ENCODE assay signal across 27 cellular contexts in genomic region chr7:123755345-123755744, GRCh38. TPM values are rescaled to one million over a fixed set of nuclear protein-coding genes. Genes with fewer than 3 reads are reported as not detected.
DNase-seq lines count a peak whose midpoint lies in the region; ATAC-seq, FAIRE-seq and TF ChIP-seq lines count a peak whose summit lies in the region.
"Had no signal": no experiment of that assay in that cellular context is flagged by ENCODE, and none has a peak within 500 bp of the region (broad histone marks: within the 10 kb centered on the region; RNA-seq: fewer than 3 reads in every experiment).

No MANE protein-coding gene starts in this region.

- in situ Hi-C loops in mammary epithelial cell (cut with MboI; ENCODE audit: low sequenced_read_pairs in 2 of 2) = no loop called here

- H3K4me3 ChIP-seq in mammary epithelial cell (replicated peaks in 1 of 3; ENCODE audit: insufficient read depth in 1 of 3, low read depth in 2 of 3, low read length in 3 of 3) (no peak overlapping the region), thyroid gland (replicated peaks in 1 of 3) (no peak overlapping the region)
- H3K4me3 ChIP-seq in Jurkat, Clone E6-1 (ENCODE audit: low read length) = no peak overlapping the region
- H3K4me3 ChIP-seq: SK-N-MC had no signal

- peak overlapping the region; percentile 1 for H3K27ac ChIP-seq in mammary epithelial cell (ENCODE audit: insufficient read depth, low read depth, low read length)
- H3K27ac ChIP-seq in thyroid gland = peak overlapping the region in 2 of 3 donors; percentile 25 to 46
- H3K27ac ChIP-seq: C4-2B, SK-N-MC had no signal

- no peak overlapping the region for H3K4me3 Mint-ChIP-seq in MCF 10A (ENCODE audit: unreplicated experiment)
- no peak overlapping the region for H3K4me3 Mint-ChIP-seq in activated T-helper 17 cell treated with anti-CD3 and anti-CD28 coated beads, Interleukin-2, amount 50 U/mL, for 72 hours
- H3K4me3 Mint-ChIP-seq: B cell; CD8-positive, alpha-beta T cell; T-helper 1 cell treated with Interleukin-12 subunit alpha and Interleukin-12 subunit beta and Interleukin-4 antibody, amounts not matched to agents 30 μg/mL and 1 μg/mL, for 36 hours had no signal

- H2AFZ ChIP-seq in mammary epithelial cell (ENCODE audit: low read depth, low read length) = no peak overlapping the region

- no peaks in the 10 kb centered on the region for H3K36me3 Mint-ChIP-seq in MCF 10A (ENCODE audit: insufficient read depth, unreplicated experiment)
- no peaks in the 10 kb centered on the region for H3K36me3 Mint-ChIP-seq in activated T-helper 17 cell treated with anti-CD3 and anti-CD28 coated beads, Interleukin-2, amount 50 U/mL, for 72 hours (ENCODE audit: low read depth)
- H3K36me3 Mint-ChIP-seq: CD8-positive, alpha-beta T cell had no signal

- CTCF ChIA-PET in mammary epithelial cell (lab: Charles Lee; ENCODE audit: low non-redundant PET) = no interaction called here
- CTCF ChIA-PET in MCF 10A (lab: Yijun Ruan, JAX) = interaction anchor here (0.6 to 2.0 kb wide), 5 partner anchors 15 to 110 kb away, joined by 3 to 7 read pairs (median 3); no protein-coding TSS in a partner anchor

- H3K9me3 ChIP-seq in mammary epithelial cell (replicated peaks; ENCODE audit: insufficient read depth, low read length) (no peaks in the 10 kb centered on the region), thyroid gland (no peaks in the 10 kb centered on the region)
- H3K9me3 ChIP-seq: Caco-2 had no signal

- no peak for ATAC-seq in activated T-helper 17 cell treated with anti-CD3 and anti-CD28 coated beads, Interleukin-2, amount 50 U/mL, for 72 hours (replicated peaks)
- no peak for ATAC-seq in HG03378 (IDR thresholded peaks at IDR 0.05; ENCODE audit: unreplicated experiment)
- ATAC-seq: CD8-positive, alpha-beta T cell had no signal

- POLR2A ChIA-PET in MCF 10A (lab: Yijun Ruan, JAX) = interaction anchor here (4.4 kb wide), 1 partner anchor 15 kb away, joined by 24 read pairs; no protein-coding TSS in a partner anchor

- H3K79me2 ChIP-seq in mammary epithelial cell (ENCODE audit: insufficient read depth, low read length) = peaks cover 15% of the 10 kb centered on the region

- TF ChIP-seq POLR2A in thyroid gland (IDR thresholded peaks at IDR 0.05) (peak in 1 of 2 donors; percentile 9), H54 (IDR thresholded peaks at IDR 0.05; ENCODE audit: low read depth, low read length) (no peak)

- TF ChIP-seq CTCF in mammary epithelial cell (conservative IDR thresholded peaks at IDR 0.05 in 1 of 2, IDR thresholded peaks at IDR 0.05 in 1 of 2; ENCODE audit: extremely low read depth in 1 of 2, insufficient read depth in 1 of 2, low read depth in 1 of 2, low read length in 2 of 2) = no peak
- TF ChIP-seq CTCF in MCF 10A (IDR thresholded peaks at IDR 0.05; ENCODE audit: unreplicated experiment) = no peak
- TF ChIP-seq CTCF in thyroid gland (IDR thresholded peaks at IDR 0.05) = no peak

- dilution Hi-C loops in mammary epithelial cell (cut with HindIII; ENCODE audit: low sequenced_read_pairs) = no loop called here

- no peaks in the 10 kb centered on the region for H3K9me3 Mint-ChIP-seq in MCF 10A (ENCODE audit: unreplicated experiment)
- no peaks in the 10 kb centered on the region for H3K9me3 Mint-ChIP-seq in activated T-helper 17 cell treated with anti-CD3 and anti-CD28 coated beads, Interleukin-2, amount 50 U/mL, for 72 hours
- H3K9me3 Mint-ChIP-seq: CD8-positive, alpha-beta T cell; T-helper 1 cell treated with Interleukin-12 subunit alpha and Interleukin-12 subunit beta and Interleukin-4 antibody, amounts not matched to agents 30 μg/mL and 1 μg/mL, for 36 hours had no signal

- H3K4me2 ChIP-seq in mammary epithelial cell (ENCODE audit: insufficient read depth, low read depth, low read length) = no peak overlapping the region

- no peaks in the 10 kb centered on the region for H4K20me1 ChIP-seq in mammary epithelial cell (ENCODE audit: insufficient read depth, low read length)

- no peak for DNase-seq in mammary epithelial cell
- DNase-seq in MCF 10A (ENCODE audit: unreplicated experiment) = no peak
- peak; percentile 68 for DNase-seq in Jurkat, Clone E6-1 (ENCODE audit: low read depth, low spot score)
- peak in 1 of 2 donors; percentile 5 for DNase-seq in thyroid gland
- no peak for DNase-seq in H54 (ENCODE audit: insufficient read length, low spot score)
- no peak for DNase-seq in NCI-H2171 (lab: John Stamatoyannopoulos, UW)
- DNase-seq: Caco-2; CD8-positive, alpha-beta T cell; DMS 273 treated with DMSO at 0.1 percent for 48 hours; DMS79; GF-D8; GOT3; HCEC 1CT; Kasumi-1; NCI-H2029 treated with DMSO at 0.1 percent for 48 hours; NCI-H2171 treated with DMSO at 0.1 percent for 48 hours; NCI-H345; NCI-H510A treated with DMSO at 0.1 percent for 48 hours; NCI-H748 treated with DMSO at 0.1 percent for 48 hours; SIG-M5 had no signal

- WGBS in mammary epithelial cell (ENCODE audit: low coverage, missing lambda C conversion rate) = 94% methylated on average over 1 of the region's 1 CpG
- WGBS in thyroid gland, 2 donors = 81% methylated on average over 1 of the region's 1 CpG

- H3K4me1 ChIP-seq in mammary epithelial cell (ENCODE audit: insufficient read depth, low read length) (peaks cover 39% of the 10 kb centered on the region), thyroid gland (peaks cover 16 to 21% of the 10 kb centered on the region in 2 donors)

- H3K27ac Mint-ChIP-seq in MCF 10A (ENCODE audit: low read depth, unreplicated experiment) = no peak overlapping the region
- peak overlapping the region; percentile 13 for H3K27ac Mint-ChIP-seq in activated T-helper 17 cell treated with anti-CD3 and anti-CD28 coated beads, Interleukin-2, amount 50 U/mL, for 72 hours
- H3K27ac Mint-ChIP-seq: B cell; CD8-positive, alpha-beta T cell; T-helper 1 cell treated with Interleukin-12 subunit alpha and Interleukin-12 subunit beta and Interleukin-4 antibody, amounts not matched to agents 30 μg/mL and 1 μg/mL, for 36 hours had no signal

- intact Hi-C loops in mammary epithelial cell (cut with micrococcal nuclease) = no loop called here
- intact Hi-C loops in MCF 10A (cut with micrococcal nuclease) = no loop called here
- intact Hi-C loops in thyroid gland (cut with DNase I) = no loop called here

- H3K27me3 ChIP-seq in mammary epithelial cell (ENCODE audit: insufficient read depth, low read length) (no peaks in the 10 kb centered on the region), thyroid gland (no peaks in the 10 kb centered on the region)

- H3K36me3 ChIP-seq in mammary epithelial cell (ENCODE audit: insufficient read depth, low read length) (no peaks in the 10 kb centered on the region), thyroid gland (no peaks in the 10 kb centered on the region)

- H3K27me3 Mint-ChIP-seq in MCF 10A (ENCODE audit: insufficient read depth, unreplicated experiment) = no peaks in the 10 kb centered on the region
- H3K27me3 Mint-ChIP-seq in activated T-helper 17 cell treated with anti-CD3 and anti-CD28 coated beads, Interleukin-2, amount 50 U/mL, for 72 hours = no peaks in the 10 kb centered on the region
- H3K27me3 Mint-ChIP-seq: B cell had no signal

- BruUV-seq in mammary epithelial cell (replicated peaks; lab: Mats Ljungman, UMichigan) (no TSS peak), MCF 10A (replicated peaks; lab: Mats Ljungman, UMichigan) (no TSS peak)

- H3K4me1 Mint-ChIP-seq in MCF 10A (ENCODE audit: insufficient read depth, unreplicated experiment) = peaks cover 31% of the 10 kb centered on the region
- peaks cover 12% of the 10 kb centered on the region for H3K4me1 Mint-ChIP-seq in activated T-helper 17 cell treated with anti-CD3 and anti-CD28 coated beads, Interleukin-2, amount 50 U/mL, for 72 hours

- no peak overlapping the region for H3K9ac ChIP-seq in mammary epithelial cell (ENCODE audit: insufficient read depth, low read length)

- FAIRE-seq in H54 (lab: Jason Lieb, UNC) = no peak
- FAIRE-seq: RCC 7860 had no signal

RNA-seq across cellular contexts. Expression of gene WASL, which starts 6.5 kb away (rescaled TPM):
- 10 to 100 TPM; 26.3 to 45.6 TPM for total RNA-seq in mammary epithelial cell
- polyA plus RNA-seq in mammary epithelial cell = 13.2 TPM
- 18.0 TPM for polyA minus RNA-seq in mammary epithelial cell
- total RNA-seq in MCF 10A (2022) = 34.7 and 38.8 TPM in 2 replicates
- polyA plus RNA-seq in Jurkat, Clone E6-1 (2012; ENCODE audit: insufficient read depth, insufficient read length) = 1.7 TPM
- total RNA-seq in activated T-helper 17 cell treated with anti-CD3 and anti-CD28 coated beads, Interleukin-2, amount 50 U/mL, for 72 hours = 1 to 10 TPM; 8.0 to 8.7 TPM
- 10 to 100 TPM; 48.1 to 61.6 (median 55.4) TPM for total RNA-seq in thyroid gland
